ENCODE assay signal across 23 cellular contexts in the genomic region with DNA sequence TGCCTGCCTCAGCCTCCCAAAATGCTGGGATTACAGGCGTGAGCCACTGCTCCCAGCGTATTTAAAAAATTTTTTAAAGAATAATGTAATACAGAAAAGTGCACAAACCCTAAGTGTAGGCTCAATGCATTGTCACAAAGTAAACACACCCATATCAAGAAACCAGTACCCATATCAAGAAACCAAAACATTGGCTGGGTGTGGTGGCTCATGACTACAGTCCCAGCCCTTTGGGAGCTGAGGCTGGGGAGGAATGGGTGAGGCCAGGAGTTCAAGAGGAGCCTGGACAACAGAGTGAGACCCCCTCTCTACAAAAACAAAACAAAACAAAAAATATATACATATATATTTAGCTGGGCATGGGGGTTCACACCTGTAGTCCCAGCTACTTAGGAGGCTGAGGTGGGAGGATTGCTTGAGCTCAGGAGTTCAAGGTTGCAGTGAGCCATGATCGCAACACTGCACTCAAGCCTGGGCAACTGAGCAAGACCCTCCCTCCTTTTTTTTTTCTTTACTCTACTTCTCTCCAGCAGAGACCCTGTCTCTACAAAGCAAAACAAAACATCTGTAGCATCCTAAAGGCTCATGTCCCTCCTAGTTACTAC.
"Had no signal": no experiment of that assay in that cellular context is flagged by ENCODE, and none has a peak within 500 bp of the region (broad histone marks: within the 10 kb centered on the region; RNA-seq: fewer than 3 reads in every experiment).

No MANE protein-coding gene starts in this region.

- H3K27me3 Mint-ChIP-seq: T-cell had no signal

- H3K27ac ChIP-seq: HL-60, RWPE1 had no signal

- H3K4me3 Mint-ChIP-seq: T-cell had no signal

- DNase-seq: Karpas-422, KG1, MG63, NCI-H1092, NCI-H1105 treated with DMSO at 0.1 percent for 48 hours, NCI-H1436 treated with DMSO at 0.1 percent for 48 hours, NCI-H1694, NCI-H187 treated with DMSO at 0.1 percent for 48 hours, NCI-H2029 treated with DMSO at 0.1 percent for 48 hours, NCI-H2171 treated with DMSO at 0.1 percent for 48 hours, NCI-H345, NCI-H446 treated with DMSO at 0.1 percent for 48 hours, NCI-H524, NCI-H69, NCI-H774, SHP77, SK-N-SH, SW 1271, T-cell had no signal

- H3K36me3 Mint-ChIP-seq: T-cell had no signal

- H3K27ac Mint-ChIP-seq: T-cell had no signal

- H3K9me3 ChIP-seq: MG63, SK-N-SH had no signal

- H3K27me3 ChIP-seq: MG63 had no signal

- H3K4me3 ChIP-seq: MG63 had no signal

- H3K4me2 ChIP-seq: SK-N-SH had no signal

- H3K9me3 Mint-ChIP-seq: T-cell had no signal

- ATAC-seq: T-cell had no signal

- H3K4me1 Mint-ChIP-seq: T-cell had no signal

- H3K9ac ChIP-seq: SK-N-SH had no signal

- H3K36me3 ChIP-seq: MG63 had no signal

- FAIRE-seq: HTR-8/SVneo, RCC 7860 had no signal
